ENCODE assay signal across 8 cellular contexts in the genomic region with DNA sequence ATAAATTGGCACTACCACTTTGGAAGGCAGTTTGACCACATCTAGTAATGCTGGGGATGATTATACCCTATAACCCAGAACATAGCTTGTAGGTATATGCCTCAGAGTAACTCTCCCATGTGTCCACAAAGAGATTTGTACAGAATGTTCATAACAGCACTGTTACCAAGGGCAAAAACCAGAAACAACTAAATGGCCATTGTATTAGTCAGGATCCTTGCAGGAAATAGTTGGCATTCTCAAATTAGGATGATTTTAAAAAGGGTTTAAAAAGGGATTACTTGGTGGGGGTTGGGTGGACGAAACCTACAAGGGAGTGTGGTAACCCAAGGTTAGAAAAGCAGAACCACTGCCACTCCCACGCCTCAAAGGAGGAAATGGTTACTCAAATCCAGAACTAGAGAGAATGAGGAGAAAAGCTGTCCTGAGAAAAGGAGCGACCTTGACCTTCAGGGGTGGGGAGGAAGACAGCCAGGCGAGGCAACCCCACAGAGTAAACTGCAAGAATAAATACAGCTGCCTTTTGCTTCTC.
A peak's percentile ranks its signal among the peaks of the same experiment; 100 is the strongest.
DNase-seq lines count a peak whose midpoint lies in the region; ATAC-seq and TF ChIP-seq lines count a peak whose summit lies in the region.

No MANE protein-coding gene starts in this region.

- H3K27me3 ChIP-seq in DOHH2 (ENCODE audit: control insufficient read depth, low read length) (no peaks in the 10 kb centered on the region), HL-60 (ENCODE audit: insufficient read depth, poor library complexity, severe bottlenecking) (no peaks in the 10 kb centered on the region)

- H3K27me3 Mint-ChIP-seq in activated naive CD8-positive, alpha-beta T cell treated with anti-CD3 and anti-CD28 coated beads, Interleukin-2, amount 50 U/mL, for 24 hours: peaks cover 3% of the 10 kb centered on the region

- peaks cover 4% of the 10 kb centered on the region for H3K36me3 Mint-ChIP-seq in activated naive CD8-positive, alpha-beta T cell treated with anti-CD3 and anti-CD28 coated beads, Interleukin-2, amount 50 U/mL, for 24 hours (ENCODE audit: low read depth)

- H3F3A ChIP-seq in DOHH2 (ENCODE audit: control insufficient read depth, insufficient read depth): no peaks in the 10 kb centered on the region; the same call in 1 of the 2 replicates

- no peak overlapping the region for H3K27ac ChIP-seq in DOHH2 (ENCODE audit: low read depth, low read length)
- H3K27ac ChIP-seq in HL-60 (replicated peaks): peak overlapping the region; percentile 93

- peaks cover 33% of the 10 kb centered on the region for H3K4me1 Mint-ChIP-seq in activated naive CD8-positive, alpha-beta T cell treated with anti-CD3 and anti-CD28 coated beads, Interleukin-2, amount 50 U/mL, for 24 hours

- DNase-seq in HL-60 (ENCODE audit: low read depth in 1 of 2, low spot score in 1 of 2) (peak; percentile 49 to 91), left kidney (ENCODE audit: low read depth, low spot score) (peak; percentile 57), DMS 273 (lab: John Stamatoyannopoulos, UW; ENCODE audit: unreplicated experiment) (no peak)
- peak; percentile 18 for DNase-seq in activated naive CD8-positive, alpha-beta T cell treated with anti-CD3 and anti-CD28 coated beads, Interleukin-2, amount 50 U/mL, for 24 hours

- H3K36me3 ChIP-seq in DOHH2 (ENCODE audit: control insufficient read depth, low read length): peaks cover 4% of the 10 kb centered on the region

- peaks cover 22% of the 10 kb centered on the region for H3K4me1 ChIP-seq in DOHH2 (ENCODE audit: control insufficient read depth, low read length)

- H3K4me3 Mint-ChIP-seq in activated naive CD8-positive, alpha-beta T cell treated with anti-CD3 and anti-CD28 coated beads, Interleukin-2, amount 50 U/mL, for 24 hours: peak overlapping the region; percentile 87

- no peak overlapping the region for H3K4me3 ChIP-seq in DOHH2 (ENCODE audit: low read length)
- H3K4me3 ChIP-seq in HL-60 (replicated peaks; ENCODE audit: insufficient read depth, low read length): peak overlapping the region; percentile 1; the same call in 1 of the 2 replicates

- H3K9me3 Mint-ChIP-seq in activated naive CD8-positive, alpha-beta T cell treated with anti-CD3 and anti-CD28 coated beads, Interleukin-2, amount 50 U/mL, for 24 hours: no peaks in the 10 kb centered on the region

- ATAC-seq in activated naive CD8-positive, alpha-beta T cell treated with anti-CD3 and anti-CD28 coated beads, Interleukin-2, amount 50 U/mL, for 24 hours: no peak
- ATAC-seq in HG03175 (IDR thresholded peaks at IDR 0.05; ENCODE audit: unreplicated experiment) (no peak), GM19324 (IDR thresholded peaks at IDR 0.05; ENCODE audit: low FRiP score, unreplicated experiment) (no peak), GM18519 (IDR thresholded peaks at IDR 0.05; ENCODE audit: low FRiP score, unreplicated experiment) (no peak)

- H3K79me2 ChIP-seq in DOHH2 (ENCODE audit: control insufficient read depth, low read length): peaks cover 10% of the 10 kb centered on the region

- H3K4me2 ChIP-seq in DOHH2 (ENCODE audit: low read length): 0 out of 2 replicates have a peak overlapping the region, but pooled peaks have one; percentile 86

- H3K9me2 ChIP-seq in DOHH2 (replicated peaks; ENCODE audit: control insufficient read depth, low read length): no peaks in the 10 kb centered on the region

- peak overlapping the region; percentile 71 for H3K27ac Mint-ChIP-seq in activated naive CD8-positive, alpha-beta T cell treated with anti-CD3 and anti-CD28 coated beads, Interleukin-2, amount 50 U/mL, for 24 hours

- TF ChIP-seq CTCF in DOHH2 (IDR thresholded peaks at IDR 0.05; ENCODE audit: low read depth, low read length, poor library complexity, severe bottlenecking) (no peak), HL-60 (IDR thresholded peaks at IDR 0.05; ENCODE audit: insufficient read depth, low read length) (no peak)

- no peaks in the 10 kb centered on the region for H4K20me1 ChIP-seq in DOHH2 (ENCODE audit: control insufficient read depth, insufficient read depth, low read depth, low read length)

- peaks cover 5% of the 10 kb centered on the region; the same call in 1 of the 2 replicates for H3K9me3 ChIP-seq in DOHH2 (ENCODE audit: control insufficient read depth, insufficient read depth, low read length)
